In the genomic region with DNA sequence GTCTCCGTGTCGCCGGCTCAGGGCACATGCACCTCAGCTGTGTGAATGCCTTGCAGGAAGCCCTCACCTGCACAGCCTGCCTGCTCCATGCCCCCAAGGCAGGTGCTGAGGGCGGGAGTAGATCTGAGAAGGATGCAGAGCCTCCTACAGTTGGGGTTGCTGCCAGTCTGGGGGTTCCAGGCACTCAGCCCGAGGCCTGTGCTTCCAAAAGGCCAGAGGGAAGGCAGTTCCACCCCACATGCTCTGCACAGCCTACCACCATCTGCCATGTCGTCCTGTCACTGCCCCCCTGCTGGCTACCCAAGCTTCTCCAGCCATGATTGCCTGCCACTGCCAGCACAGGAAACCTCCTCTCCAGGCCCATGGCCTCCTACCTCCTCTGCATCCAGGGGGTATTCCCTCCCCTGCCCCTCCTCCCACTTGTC, we compare ENCODE assay signal across 12 cellular contexts. TPM values are rescaled to one million over a fixed set of nuclear protein-coding genes. Genes with fewer than 3 reads are reported as not detected.
DNase-seq lines count a peak whose midpoint lies in the region; ATAC-seq, FAIRE-seq and TF ChIP-seq lines count a peak whose summit lies in the region.
"Had no signal": no experiment of that assay in that cellular context is flagged by ENCODE, and none has a peak within 500 bp of the region (broad histone marks: within the 10 kb centered on the region; RNA-seq: fewer than 3 reads in every experiment).

No MANE protein-coding gene starts in this region.

- no peak for ATAC-seq in heart right ventricle
- ATAC-seq in Right ventricle myocardium superior (ENCODE audit: poor library complexity), result no peak
- no peak for ATAC-seq in pancreas
- ATAC-seq in aorta (ENCODE audit: low FRiP score), result no peak
- no peak for ATAC-seq in HG03342 (IDR thresholded peaks at IDR 0.05; ENCODE audit: unreplicated experiment)

- H3K36me3 ChIP-seq in heart right ventricle, result no peaks in the 10 kb centered on the region
- H3K36me3 ChIP-seq in pancreas, result no peaks in the 10 kb centered on the region
- H3K36me3 ChIP-seq in aorta (ENCODE audit: control insufficient read depth in 1 of 2, insufficient read depth in 2 of 2, low read length in 1 of 2), result no peaks in the 10 kb centered on the region

- intact Hi-C loops in heart right ventricle (cut with DNase I) (loop anchor here in 1 of 10 donors (2.0 kb wide), 1 partner anchor 16 kb away; no protein-coding TSS in a partner anchor), Right ventricle myocardium superior (cut with DNase I) (no loop called here), pancreas (cut with DNase I) (no loop called here), aorta (cut with DNase I) (loop anchor here in 1 of 2 donors (2.0 kb wide), 1 partner anchor 18 kb away; no protein-coding TSS in a partner anchor)

- H3K27me3 ChIP-seq in heart right ventricle (no peaks in the 10 kb centered on the region), pancreas (no peaks in the 10 kb centered on the region), aorta (ENCODE audit: control insufficient read depth in 1 of 2, insufficient read depth in 2 of 2, low read length in 1 of 2) (no peaks in the 10 kb centered on the region)

- peak overlapping the region; percentile 76 to 98 (median 90) for H3K27ac ChIP-seq in heart right ventricle
- peak overlapping the region; percentile 87 to 94 for H3K27ac ChIP-seq in coronary artery
- H3K27ac ChIP-seq in pancreas, result peak overlapping the region; percentile 54 to 82 (median 72)
- peak overlapping the region; percentile 84 to 93 for H3K27ac ChIP-seq in aorta (ENCODE audit: low read depth in 1 of 2, low read length in 2 of 2)

- 82 to 84% methylated on average over 6 of the region's 6 CpGs for WGBS in heart right ventricle, 2 donors
- 79 to 81% methylated on average over 6 of the region's 6 CpGs for WGBS in pancreas, 2 donors
- WGBS in aorta, 2 donors, result 73 to 85% methylated on average over 5 to 6 of the region's 6 CpGs

- FAIRE-seq in pancreas (lab: Jason Lieb, UNC), result no peak

- H3K4me3 ChIP-seq in heart right ventricle (no peak overlapping the region), coronary artery (no peak overlapping the region), pancreas (no peak overlapping the region), aorta (ENCODE audit: low read length in 2 of 2) (no peak overlapping the region)

- no peak for TF ChIP-seq CTCF in heart right ventricle (IDR thresholded peaks at IDR 0.05)
- no peak for TF ChIP-seq CTCF in coronary artery (IDR thresholded peaks at IDR 0.05)
- no peak for TF ChIP-seq CTCF in pancreas (IDR thresholded peaks at IDR 0.05)

- DNase-seq in heart right ventricle (no peak), Right ventricle myocardium superior (no peak), coronary artery (ENCODE audit: low spot score) (no peak), pancreas (peak in 2 of 6 donors; percentile 27 to 54), aorta (peak in 1 of 2 donors; percentile 39), NCI-H510A treated with DMSO at 0.1 percent for 48 hours (lab: John Stamatoyannopoulos, UW) (no peak), globus pallidus (ENCODE audit: low spot score) (no peak)
- DNase-seq: amniotic stem cell, NCI-H1694 had no signal

- no peaks in the 10 kb centered on the region for H3K9me3 ChIP-seq in heart right ventricle
- H3K9me3 ChIP-seq in pancreas, result no peaks in the 10 kb centered on the region
- no peaks in the 10 kb centered on the region for H3K9me3 ChIP-seq in aorta (ENCODE audit: control insufficient read depth, low read length)

- peaks cover 69 to 100% (median 93%) of the 10 kb centered on the region in 9 donors for H3K4me1 ChIP-seq in heart right ventricle
- H3K4me1 ChIP-seq in pancreas, result peaks cover 57 to 80% (median 78%) of the 10 kb centered on the region in 3 donors
- H3K4me1 ChIP-seq in aorta (ENCODE audit: control insufficient read depth in 1 of 2, insufficient read depth in 2 of 2, low read length in 2 of 2), result peaks cover 0 to 9% of the 10 kb centered on the region in 2 donors

RNA-seq across cellular contexts. Expression of a gene that starts 19.3 kb away (rescaled TPM):
- total RNA-seq in heart right ventricle (100 to 1,000 TPM in 3 of 10 donors, 10 to 100 TPM in 7; 72.5 to 114 (median 87.4) TPM), Right ventricle myocardium superior (143 TPM), pancreas (10 to 100 TPM; 30.4 to 47.2 (median 36.0) TPM), aorta (10 to 100 TPM; 14.8 to 23.4 TPM)
- polyA plus RNA-seq in heart right ventricle (10 to 100 TPM; 29.7 to 62.2 TPM), pancreas (10 to 100 TPM; 34.6 to 43.7 TPM), aorta (10 to 100 TPM in 1 of 2 donors, 1 to 10 TPM in 1; 7.6 to 21.8 TPM)

RNA-seq across cellular contexts. Expression of a gene that starts 43.3 kb away (rescaled TPM):
- total RNA-seq in heart right ventricle (under 1 TPM in 8 of 10 donors, not detected in 2; 0.20 to 0.79 (median 0.42) TPM), Right ventricle myocardium superior (0.30 TPM), pancreas (under 1 TPM; 0.13 to 0.31 (median 0.23) TPM), aorta (not detected)
- polyA plus RNA-seq in heart right ventricle (under 1 TPM; 0.16 to 0.37 TPM), pancreas (under 1 TPM; 0.08 to 0.77 TPM), aorta (not detected)
- total RNA-seq: activated CD8-positive, alpha-beta memory T cell treated with anti-CD3 and anti-CD28 coated beads for 36 hours; HT-29 had no signal

RNA-seq across cellular contexts. Expression of a gene that starts 46.1 kb away (rescaled TPM):
- 10 to 100 TPM; 22.5 to 44.6 (median 33.1) TPM for total RNA-seq in heart right ventricle
- polyA plus RNA-seq in heart right ventricle, result 10 to 100 TPM; 15.3 to 48.5 TPM
- 23.2 TPM for total RNA-seq in Right ventricle myocardium superior
- 10 to 100 TPM; 20.8 to 39.2 (median 28.4) TPM for total RNA-seq in pancreas
- 10 to 100 TPM; 22.9 to 47.8 TPM for polyA plus RNA-seq in pancreas
- 10 to 100 TPM; 43.8 to 54.1 TPM for total RNA-seq in aorta
- polyA plus RNA-seq in aorta, result 10 to 100 TPM; 23.4 to 37.8 TPM
